1 cellular context compared by ENCODE assay signal in the genomic region with DNA sequence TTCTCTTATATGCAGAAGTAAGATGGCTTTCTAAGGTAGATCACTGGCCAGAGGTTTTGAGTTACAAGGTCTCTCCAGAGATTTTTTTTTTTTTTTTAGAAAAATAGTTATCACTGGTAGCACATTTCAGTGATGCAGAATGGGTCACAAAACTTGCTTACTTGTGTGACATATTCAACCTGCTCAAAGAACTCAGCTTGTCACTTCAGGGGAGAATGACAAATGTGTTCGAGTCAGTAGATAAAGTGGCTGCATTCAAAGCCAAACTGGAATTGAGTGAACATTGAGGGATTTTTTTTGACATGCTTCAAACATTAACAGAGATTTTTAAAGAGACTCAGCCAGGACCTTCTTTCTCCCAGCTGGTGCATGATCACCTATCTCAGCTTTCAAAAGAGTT.
TF ChIP-seq lines count a peak whose summit lies in the region.

No MANE protein-coding gene starts in this region.

TF ChIP-seq in IMR-90, 13 proteins besides CTCF, POLR2A, EP300 and RAD21:
- TF ChIP-seq NFE2L2 (IDR thresholded peaks at IDR 0.05; ENCODE audit: low read depth, low read length) (no peak), FOS (IDR thresholded peaks at IDR 0.05; ENCODE audit: low read depth, low read length) (no peak), CEBPB (IDR thresholded peaks at IDR 0.05; ENCODE audit: low read depth, low read length) (no peak), RCOR1 (IDR thresholded peaks at IDR 0.05; ENCODE audit: insufficient replicate concordance, low read length) (no peak), MAFK (IDR thresholded peaks at IDR 0.05; ENCODE audit: low read depth, low read length) (no peak), RFX5 (IDR thresholded peaks at IDR 0.05; ENCODE audit: low read depth, low read length) (no peak), MAZ (IDR thresholded peaks at IDR 0.05; ENCODE audit: borderline replicate concordance, low read depth, low read length) (no peak), SMC3 (IDR thresholded peaks at IDR 0.05; ENCODE audit: low read depth, low read length) (no peak), MXI1 (IDR thresholded peaks at IDR 0.05; ENCODE audit: borderline replicate concordance, low read depth, low read length) (no peak), BHLHE40 (IDR thresholded peaks at IDR 0.05; ENCODE audit: low read depth, low read length) (no peak), CHD1 (IDR thresholded peaks at IDR 0.05; ENCODE audit: low read depth, low read length) (no peak)
- TF ChIP-seq, protein P1, sequence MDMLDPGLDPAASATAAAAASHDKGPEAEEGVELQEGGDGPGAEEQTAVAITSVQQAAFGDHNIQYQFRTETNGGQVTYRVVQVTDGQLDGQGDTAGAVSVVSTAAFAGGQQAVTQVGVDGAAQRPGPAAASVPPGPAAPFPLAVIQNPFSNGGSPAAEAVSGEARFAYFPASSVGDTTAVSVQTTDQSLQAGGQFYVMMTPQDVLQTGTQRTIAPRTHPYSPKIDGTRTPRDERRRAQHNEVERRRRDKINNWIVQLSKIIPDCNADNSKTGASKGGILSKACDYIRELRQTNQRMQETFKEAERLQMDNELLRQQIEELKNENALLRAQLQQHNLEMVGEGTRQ (IDR thresholded peaks at IDR 0.05; ENCODE audit: low read depth, low read length): no peak
- TF ChIP-seq, protein P2, sequence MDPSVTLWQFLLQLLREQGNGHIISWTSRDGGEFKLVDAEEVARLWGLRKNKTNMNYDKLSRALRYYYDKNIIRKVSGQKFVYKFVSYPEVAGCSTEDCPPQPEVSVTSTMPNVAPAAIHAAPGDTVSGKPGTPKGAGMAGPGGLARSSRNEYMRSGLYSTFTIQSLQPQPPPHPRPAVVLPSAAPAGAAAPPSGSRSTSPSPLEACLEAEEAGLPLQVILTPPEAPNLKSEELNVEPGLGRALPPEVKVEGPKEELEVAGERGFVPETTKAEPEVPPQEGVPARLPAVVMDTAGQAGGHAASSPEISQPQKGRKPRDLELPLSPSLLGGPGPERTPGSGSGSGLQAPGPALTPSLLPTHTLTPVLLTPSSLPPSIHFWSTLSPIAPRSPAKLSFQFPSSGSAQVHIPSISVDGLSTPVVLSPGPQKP (IDR thresholded peaks at IDR 0.05; ENCODE audit: borderline replicate concordance, low read depth, low read length): no peak
